In genomic region chr1:115838805-115839705, GRCh38 we compare ENCODE assay signal across 8 cellular contexts. TPM values are rescaled to one million over a fixed set of nuclear protein-coding genes. Genes with fewer than 3 reads are reported as not detected.
DNase-seq lines count a peak whose midpoint lies in the region; ATAC-seq and TF ChIP-seq lines count a peak whose summit lies in the region.

No MANE protein-coding gene starts in this region.

- H3K36me3 Mint-ChIP-seq in natural killer cell = no peaks in the 10 kb centered on the region

- intact Hi-C loops in natural killer cell (cut with micrococcal nuclease) = no loop called here

- no peaks in the 10 kb centered on the region for H3K9me3 Mint-ChIP-seq in natural killer cell

- ATAC-seq in natural killer cell (no peak), GM18520 (IDR thresholded peaks at IDR 0.05; ENCODE audit: unreplicated experiment) (no peak)

- H3K27ac Mint-ChIP-seq in natural killer cell = no peak overlapping the region

- H3K4me1 Mint-ChIP-seq in natural killer cell = peaks cover 0 to 5% of the 10 kb centered on the region in 2 donors

- H3K27me3 Mint-ChIP-seq in natural killer cell (ENCODE audit: low read depth in 2 of 2) = peaks cover 53 to 73% of the 10 kb centered on the region in 2 donors

- peak overlapping the region; percentile 33 for H3K4me3 ChIP-seq in epithelial cell of proximal tubule (ENCODE audit: low read depth, low read length)

- peak; percentile 68 for DNase-seq in NCI-H82 (lab: John Stamatoyannopoulos, UW)
- no peak for DNase-seq in NCI-H82 treated with DMSO at 0.1 percent for 48 hours (lab: John Stamatoyannopoulos, UW; ENCODE audit: unreplicated experiment)
- peak; percentile 3 for DNase-seq in RPMI7951 (ENCODE audit: low read depth)
- DNase-seq in epithelial cell of proximal tubule (ENCODE audit: low read depth) = no peak
- no peak for DNase-seq in natural killer cell
- DNase-seq in occipital lobe (lab: John Stamatoyannopoulos, UW) = no peak
- no peak for DNase-seq in LoVo (ENCODE audit: low spot score)

- TF ChIP-seq CTCF in epithelial cell of proximal tubule (conservative IDR thresholded peaks at IDR 0.05; ENCODE audit: low read depth, low read length) (no peak), natural killer cell (IDR thresholded peaks at IDR 0.05) (no peak)

- peak overlapping the region; percentile 62 for H3K4me3 Mint-ChIP-seq in natural killer cell

RNA-seq across cellular contexts. Expression of gene NHLH2, which starts 1.9 kb away (rescaled TPM):
- total RNA-seq in RPMI7951 (2014; rRNA removed; shearing (Covaris generic)) = not detected in 2 replicates
- total RNA-seq in epithelial cell of proximal tubule = 0.06 TPM in 1 of 2 replicates, not detected in the other
- total RNA-seq in natural killer cell = not detected
- 1.7 TPM for total RNA-seq in occipital lobe

Comparison
In these comparisons a context has a peak if more than half of its experiments do, and no peak if none do; other contexts are left out.
1. DNase-seq: peak in NCI-H82 (single experiment) and RPMI7951 (single experiment); none in NCI-H82 treated with DMSO at 0.1 percent for 48 hours (single experiment), epithelial cell of proximal tubule (single experiment), natural killer cell (single experiment), occipital lobe (single experiment) and LoVo (single experiment).